5 cellular contexts compared by ENCODE assay signal in genomic region chr1:25383875-25384274, GRCh38. TPM values are rescaled to one million over a fixed set of nuclear protein-coding genes. Genes with fewer than 3 reads are reported as not detected.
"Had no signal": no experiment of that assay in that cellular context is flagged by ENCODE, and none has a peak within 500 bp of the region (broad histone marks: within the 10 kb centered on the region; RNA-seq: fewer than 3 reads in every experiment).

No MANE protein-coding gene starts in this region.

RNA-seq across cellular contexts. Expression of gene RHCE, which starts 36.8 kb away (rescaled TPM):
- total RNA-seq: endothelial cell of umbilical vein, epithelial cell of proximal tubule, gastroesophageal sphincter, mesenteric fat pad had no signal
- polyA plus RNA-seq: immature natural killer cell had no signal
